21 cellular contexts compared by ENCODE assay signal in genomic region chr3:33006081-33006480, GRCh38. TPM values are rescaled to one million over a fixed set of nuclear protein-coding genes. Genes with fewer than 3 reads are reported as not detected.
DNase-seq lines count a peak whose midpoint lies in the region; ATAC-seq and TF ChIP-seq lines count a peak whose summit lies in the region.
"Had no signal": no experiment of that assay in that cellular context is flagged by ENCODE, and none has a peak within 500 bp of the region (broad histone marks: within the 10 kb centered on the region; RNA-seq: fewer than 3 reads in every experiment).

No MANE protein-coding gene starts in this region.

- H4K5ac ChIP-seq in mesendoderm (ENCODE audit: low read length): no peak overlapping the region

- TF ChIP-seq POLR2A in GM18505 (IDR thresholded peaks at IDR 0.05; ENCODE audit: borderline replicate concordance, extremely low read depth, insufficient read depth, insufficient read length): no peak

- no peak overlapping the region for H4K8ac ChIP-seq in mesendoderm (ENCODE audit: low read depth, low read length)

- no peak overlapping the region for H3K23ac ChIP-seq in mesendoderm (ENCODE audit: low read length)

- H2AK5ac ChIP-seq in mesendoderm (ENCODE audit: low read length): no peak overlapping the region

- no peaks in the 10 kb centered on the region for H3K79me2 ChIP-seq in Loucy (ENCODE audit: insufficient read depth, low read length)
- no peaks in the 10 kb centered on the region for H3K79me2 ChIP-seq in mesendoderm (ENCODE audit: control insufficient read depth, insufficient read depth, low read length)

- H2BK15ac ChIP-seq in mesendoderm (replicated peaks; ENCODE audit: low read depth): no peak overlapping the region

- H2BK5ac ChIP-seq in mesendoderm (ENCODE audit: low read length): no peak overlapping the region

- H3K27me3 ChIP-seq in Loucy (ENCODE audit: insufficient read depth, low read length, poor library complexity, severe bottlenecking): no peaks in the 10 kb centered on the region
- H3K27me3 ChIP-seq in mesendoderm (ENCODE audit: insufficient read depth, low read length, poor library complexity): no peaks in the 10 kb centered on the region
- H3K27me3 ChIP-seq: adrenal gland had no signal

- 0 out of 2 replicates have a peak, but pooled peaks cover 9% of the 10 kb centered on the region for H3K9me3 ChIP-seq in Loucy (ENCODE audit: insufficient read depth, low read depth, low read length)
- H3K9me3 ChIP-seq: adrenal gland had no signal

- H3K4me3 ChIP-seq in Loucy (ENCODE audit: low read length, poor library complexity, severe bottlenecking): no peak overlapping the region
- no peak overlapping the region for H3K4me3 ChIP-seq in mesendoderm (ENCODE audit: low read length)
- H3K4me3 ChIP-seq: adrenal gland had no signal

- no peak overlapping the region for H3K9ac ChIP-seq in Loucy (ENCODE audit: low read depth, low read length, poor library complexity, severe bottlenecking)
- H3K9ac ChIP-seq in mesendoderm (ENCODE audit: low read length): no peak overlapping the region

- no peak overlapping the region for H2AFZ ChIP-seq in Loucy (ENCODE audit: low read length)

- H3K79me1 ChIP-seq in mesendoderm (ENCODE audit: low read length): no peaks in the 10 kb centered on the region

- no CpG with 5 or more reads among the region's 10 CpGs for WGBS in mesendoderm (ENCODE audit: extremely low coverage, insufficient coverage, low lambda C conversion rate)

- peak overlapping the region; percentile 38 for H3K27ac Mint-ChIP-seq in activated CD4-positive, alpha-beta T cell treated with anti-CD3 and anti-CD28 coated beads, Interleukin-2, amount 10 ng/mL, durations not matched to agents 7 days and 5 days
- peak overlapping the region; percentile 63 for H3K27ac Mint-ChIP-seq in activated naive CD8-positive, alpha-beta T cell treated with anti-CD3 and anti-CD28 coated beads, Interleukin-2, amount 50 U/mL, for 24 hours
- H3K27ac Mint-ChIP-seq: activated B cell treated with CpG ODN at 0.5 μM for 24 hours; stimulated activated naive B cell treated with anti-CD40 and anti-IgM and Interleukin-4, amounts not matched to agents 10 μg/mL and 1 μg/mL and 100 μg/mL, for 72 hours; type B pancreatic cell had no signal

- no peaks in the 10 kb centered on the region for H3F3A ChIP-seq in Loucy (ENCODE audit: low read depth)

- H3K36me3 ChIP-seq in Loucy (ENCODE audit: insufficient read depth, low read length): peaks cover 9% of the 10 kb centered on the region; the same call in 1 of the 2 replicates
- H3K36me3 ChIP-seq in mesendoderm (ENCODE audit: control insufficient read depth, insufficient read depth, low read length): no peaks in the 10 kb centered on the region

- H3K27me3 Mint-ChIP-seq in activated CD4-positive, alpha-beta T cell treated with anti-CD3 and anti-CD28 coated beads, Interleukin-2, amount 10 ng/mL, durations not matched to agents 7 days and 5 days: no peaks in the 10 kb centered on the region
- H3K27me3 Mint-ChIP-seq in activated naive CD8-positive, alpha-beta T cell treated with anti-CD3 and anti-CD28 coated beads, Interleukin-2, amount 50 U/mL, for 24 hours: no peaks in the 10 kb centered on the region
- H3K27me3 Mint-ChIP-seq: activated B cell treated with CpG ODN at 0.5 μM for 24 hours; stimulated activated naive B cell treated with anti-CD40 and anti-IgM and Interleukin-4, amounts not matched to agents 10 μg/mL and 1 μg/mL and 100 μg/mL, for 72 hours; type B pancreatic cell had no signal

- H3K4ac ChIP-seq in mesendoderm (ENCODE audit: low read depth, low read length): no peak overlapping the region

- no peak overlapping the region for H3K56ac ChIP-seq in mesendoderm (ENCODE audit: low read length)

- no peak overlapping the region for H3K4me2 ChIP-seq in Loucy (ENCODE audit: low read depth, low read length, poor library complexity, severe bottlenecking)
- no peak overlapping the region for H3K4me2 ChIP-seq in mesendoderm (ENCODE audit: low read length)

- H3K4me1 ChIP-seq in Loucy (ENCODE audit: insufficient read depth, low read length, poor library complexity, severe bottlenecking) (peaks cover 32% of the 10 kb centered on the region), mesendoderm (ENCODE audit: control insufficient read depth, low read depth, low read length) (peaks cover 8% of the 10 kb centered on the region)

- TF ChIP-seq CTCF in Loucy (conservative IDR thresholded peaks at IDR 0.05; ENCODE audit: low read length): peak; percentile 33

- no peak for DNase-seq in activated CD4-positive, alpha-beta T cell treated with anti-CD3 and anti-CD28 coated beads, Interleukin-2, amount 10 ng/mL, durations not matched to agents 7 days and 5 days
- no peak for DNase-seq in activated CD4-positive, alpha-beta T cell treated with anti-CD3 and anti-CD28 coated beads, Interleukin-2, amount 50 U/mL, for 48 hours
- no peak for DNase-seq in activated naive CD8-positive, alpha-beta T cell treated with anti-CD3 and anti-CD28 coated beads, Interleukin-2, amount 50 U/mL, for 24 hours
- DNase-seq in mesendoderm: peak; percentile 39
- DNase-seq in middle frontal gyrus (ENCODE audit: extremely low spot score, low spot score): no peak
- DNase-seq in NCI-H2107 treated with DMSO at 0.1 percent for 48 hours (lab: John Stamatoyannopoulos, UW; ENCODE audit: unreplicated experiment): no peak
- DNase-seq: activated B cell treated with CpG ODN at 0.5 μM for 24 hours; adrenal gland; effector CD8-positive, alpha-beta T cell; hippocampal formation; left cardiac atrium; midbrain; NCI-H1436; stimulated activated naive B cell treated with anti-CD40 and anti-IgM and Interleukin-4, amounts not matched to agents 10 μg/mL and 1 μg/mL and 100 μg/mL, for 72 hours; SW 1271 had no signal

- peaks cover 44% of the 10 kb centered on the region for H3K4me1 Mint-ChIP-seq in activated CD4-positive, alpha-beta T cell treated with anti-CD3 and anti-CD28 coated beads, Interleukin-2, amount 10 ng/mL, durations not matched to agents 7 days and 5 days
- peaks cover 61% of the 10 kb centered on the region for H3K4me1 Mint-ChIP-seq in activated naive CD8-positive, alpha-beta T cell treated with anti-CD3 and anti-CD28 coated beads, Interleukin-2, amount 50 U/mL, for 24 hours

- H4K20me1 ChIP-seq in Loucy (ENCODE audit: insufficient read depth, low read length, poor library complexity, severe bottlenecking): no peaks in the 10 kb centered on the region

- peaks cover 6% of the 10 kb centered on the region for H3K9me3 Mint-ChIP-seq in activated CD4-positive, alpha-beta T cell treated with anti-CD3 and anti-CD28 coated beads, Interleukin-2, amount 10 ng/mL, durations not matched to agents 7 days and 5 days
- peaks cover 6% of the 10 kb centered on the region for H3K9me3 Mint-ChIP-seq in activated naive CD8-positive, alpha-beta T cell treated with anti-CD3 and anti-CD28 coated beads, Interleukin-2, amount 50 U/mL, for 24 hours
- H3K9me3 Mint-ChIP-seq: activated B cell treated with CpG ODN at 0.5 μM for 24 hours; stimulated activated naive B cell treated with anti-CD40 and anti-IgM and Interleukin-4, amounts not matched to agents 10 μg/mL and 1 μg/mL and 100 μg/mL, for 72 hours had no signal

- CTCF ChIA-PET in activated CD4-positive, alpha-beta T cell treated with anti-CD3 and anti-CD28 coated beads, Interleukin-2, amount 10 ng/mL, durations not matched to agents 7 days and 5 days (lab: Charles Lee): interaction anchor here (0.6 to 1.9 kb wide), 5 partner anchors 13 to 745 kb away, joined by 3 to 6 read pairs (median 5); no protein-coding TSS in a partner anchor

- POLR2A ChIA-PET in activated CD4-positive, alpha-beta T cell treated with anti-CD3 and anti-CD28 coated beads, Interleukin-2, amount 10 ng/mL, durations not matched to agents 7 days and 5 days (lab: Charles Lee): no interaction called here

- H3K18ac ChIP-seq in mesendoderm (ENCODE audit: low read length): no peak overlapping the region

- H3K9me2 ChIP-seq in Loucy (replicated peaks; ENCODE audit: low read depth, low read length): no peaks in the 10 kb centered on the region

- H3K4me3 Mint-ChIP-seq in activated CD4-positive, alpha-beta T cell treated with anti-CD3 and anti-CD28 coated beads, Interleukin-2, amount 10 ng/mL, durations not matched to agents 7 days and 5 days: no peak overlapping the region
- H3K4me3 Mint-ChIP-seq in activated naive CD8-positive, alpha-beta T cell treated with anti-CD3 and anti-CD28 coated beads, Interleukin-2, amount 50 U/mL, for 24 hours: no peak overlapping the region
- H3K4me3 Mint-ChIP-seq: activated B cell treated with CpG ODN at 0.5 μM for 24 hours; stimulated activated naive B cell treated with anti-CD40 and anti-IgM and Interleukin-4, amounts not matched to agents 10 μg/mL and 1 μg/mL and 100 μg/mL, for 72 hours; type B pancreatic cell had no signal

- H3K27ac ChIP-seq in mesendoderm (ENCODE audit: low read depth, low read length): no peak overlapping the region
- H3K27ac ChIP-seq: adrenal gland, C4-2B had no signal

- H2BK120ac ChIP-seq in mesendoderm (ENCODE audit: low read depth, low read length): no peak overlapping the region

- H3K36me3 Mint-ChIP-seq in activated CD4-positive, alpha-beta T cell treated with anti-CD3 and anti-CD28 coated beads, Interleukin-2, amount 10 ng/mL, durations not matched to agents 7 days and 5 days (ENCODE audit: low read depth): peaks cover 63% of the 10 kb centered on the region
- H3K36me3 Mint-ChIP-seq in activated naive CD8-positive, alpha-beta T cell treated with anti-CD3 and anti-CD28 coated beads, Interleukin-2, amount 50 U/mL, for 24 hours (ENCODE audit: low read depth): peaks cover 47% of the 10 kb centered on the region

- no peak for ATAC-seq in activated naive CD8-positive, alpha-beta T cell treated with anti-CD3 and anti-CD28 coated beads, Interleukin-2, amount 50 U/mL, for 24 hours
- ATAC-seq in GM18505 (IDR thresholded peaks at IDR 0.05; ENCODE audit: unreplicated experiment): no peak
- ATAC-seq: left cardiac atrium had no signal

RNA-seq across cellular contexts. Expression of gene CCR4, which starts 54.6 kb away (rescaled TPM):
- total RNA-seq in activated CD4-positive, alpha-beta T cell treated with anti-CD3 and anti-CD28 coated beads, Interleukin-2, amount 10 ng/mL, durations not matched to agents 7 days and 5 days: 10 to 100 TPM; 53.2 to 60.3 TPM
- polyA plus RNA-seq in mesendoderm (2013, experiment 1 of 2): 0.01 TPM
- polyA plus RNA-seq in mesendoderm (2013, experiment 2 of 2): 0.04 TPM
- total RNA-seq: A673, renal cortical epithelial cell had no signal
